27 cellular contexts compared by ENCODE assay signal in the genomic region with DNA sequence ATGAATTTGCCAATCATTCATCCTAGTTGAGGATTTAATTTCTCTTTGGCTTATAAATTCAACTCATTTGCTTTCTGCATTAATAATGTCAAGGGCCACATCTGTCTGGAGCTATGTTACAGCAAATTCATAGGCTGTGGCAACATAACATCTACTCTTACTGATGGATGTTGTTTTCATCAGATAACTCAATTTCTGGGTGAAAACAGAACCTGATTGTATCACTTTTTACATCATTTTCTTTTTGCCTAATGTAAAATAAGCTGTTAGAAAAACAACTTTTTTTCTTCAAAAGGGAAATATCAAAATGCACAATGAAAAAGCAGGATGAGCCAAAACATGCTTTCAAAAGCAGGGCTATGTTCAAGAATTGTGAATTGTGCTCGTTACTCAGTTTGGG.
"Had no signal": no experiment of that assay in that cellular context is flagged by ENCODE, and none has a peak within 500 bp of the region (broad histone marks: within the 10 kb centered on the region; RNA-seq: fewer than 3 reads in every experiment).

No MANE protein-coding gene starts in this region.

- H3K4me3 ChIP-seq: stomach, suprapubic skin, testis, thoracic aorta, thyroid gland, tibial artery, tibial nerve, transverse colon, upper lobe of left lung, upper lobe of right lung, uterus, vagina had no signal

- ATAC-seq: stimulated activated effector memory CD8-positive, alpha-beta T cell treated with anti-CD3 and anti-CD28 coated beads, Interleukin-12 subunit alpha, Interleukin-12 subunit beta, amount 100 ng/mL, for 72 hours; stimulated activated memory B cell treated with anti-CD40 and anti-IgM and Interleukin-4, amounts not matched to agents 10 μg/mL and 1 μg/mL and 100 μg/mL, for 72 hours; stimulated activated naive B cell treated with anti-CD40 and anti-IgM and Interleukin-4, amounts not matched to agents 10 μg/mL and 1 μg/mL and 100 μg/mL, for 72 hours; stimulated activated naive CD8-positive, alpha-beta T cell treated with anti-CD3 and anti-CD28 coated beads, Interleukin-15, amount 100 ng/mL, for 72 hours; stimulated activated naive CD8-positive, alpha-beta T cell treated with anti-CD3 and anti-CD28 coated beads, Interleukin-15, Interleukin-2, amounts not matched to agents 100 U/mL and 50 U/mL, for 24 hours; upper lobe of right lung had no signal

- H3K4me1 ChIP-seq: stomach, suprapubic skin, testis, thyroid gland, tibial artery, tibial nerve, transverse colon, upper lobe of left lung, upper lobe of right lung, uterus, vagina had no signal

- FAIRE-seq: urothelium cell line had no signal

- H3K27me3 ChIP-seq: stomach, suprapubic skin, testis, thyroid gland, tibial artery, tibial nerve, transverse colon, upper lobe of left lung, upper lobe of right lung, uterus, vagina had no signal

- H3K36me3 ChIP-seq: stomach, suprapubic skin, thoracic aorta, thyroid gland, tibial artery, tibial nerve, transverse colon, upper lobe of left lung, upper lobe of right lung, uterus, vagina had no signal

- H3K27ac ChIP-seq: stomach, suprapubic skin, testis, thoracic aorta, thyroid gland, tibial artery, tibial nerve, transverse colon, upper lobe of left lung, upper lobe of right lung, uterus, vagina had no signal

- DNase-seq: stimulated activated CD4-positive, alpha-beta T cell treated with anti-CD3 and anti-CD28 coated beads, Interleukin-2, amount 100 ng/mL, for 48 hours; stimulated activated CD4-positive, alpha-beta T cell treated with anti-CD3 and anti-CD28 coated beads, Interleukin-4, amount 100 ng/mL, for 1 hour; stimulated activated CD4-positive, alpha-beta T cell treated with anti-CD3 and anti-CD28 coated beads, Interleukin-4, amount 100 ng/mL, for 24 hours; stimulated activated CD4-positive, alpha-beta T cell treated with anti-CD3 and anti-CD28 coated beads, Interleukin-4, amount 100 ng/mL, for 4 hours; stimulated activated CD8-positive, alpha-beta memory T cell treated with anti-CD3 and anti-CD28 coated beads, Interleukin-4, amount 100 ng/mL, for 48 hours; stimulated activated naive B cell treated with anti-CD40 and anti-IgM and Interleukin-4, amounts not matched to agents 10 μg/mL and 1 μg/mL and 100 μg/mL, for 72 hours; stimulated activated naive CD4-positive, alpha-beta T cell; stimulated activated naive CD4-positive, alpha-beta T cell treated with Interleukin-2 at 50 U/mL for 16 hours; stimulated activated naive CD8-positive, alpha-beta T cell treated with anti-CD3 and anti-CD28 coated beads, Interleukin-15, amount 100 ng/mL, for 72 hours; stimulated activated naive CD8-positive, alpha-beta T cell treated with anti-CD3 and anti-CD28 coated beads, Interleukin-15, Interleukin-2, amounts not matched to agents 100 U/mL and 50 U/mL, for 24 hours; stomach; substantia nigra; testis; thyroid gland; tibial artery; transverse colon; trophoblast cell; upper lobe of left lung; upper lobe of right lung; uterus had no signal

- H3K9me3 ChIP-seq: stomach, suprapubic skin, testis, thoracic aorta, thyroid gland, tibial artery, tibial nerve, transverse colon, upper lobe of left lung, upper lobe of right lung, uterus, vagina had no signal
